Comparison of ENCODE assay signal across 23 cellular contexts in genomic region chr20:50238081-50238800, GRCh38. TPM values are rescaled to one million over a fixed set of nuclear protein-coding genes. Genes with fewer than 3 reads are reported as not detected.
DNase-seq lines count a peak whose midpoint lies in the region; ATAC-seq, FAIRE-seq and TF ChIP-seq lines count a peak whose summit lies in the region.
"Had no signal": no experiment of that assay in that cellular context is flagged by ENCODE, and none has a peak within 500 bp of the region (broad histone marks: within the 10 kb centered on the region; RNA-seq: fewer than 3 reads in every experiment).

No MANE protein-coding gene starts in this region.

- intact Hi-C loops in CD14-positive monocyte (cut with micrococcal nuclease): no loop called here

- H3K4me1 Mint-ChIP-seq in CD14-positive monocyte: peaks cover 38% of the 10 kb centered on the region
- peaks cover 7% of the 10 kb centered on the region for H3K4me1 Mint-ChIP-seq in activated T-helper 17 cell treated with anti-CD3 and anti-CD28 coated beads, Interleukin-2, amount 50 U/mL, for 72 hours
- H3K4me1 Mint-ChIP-seq: IgD-negative memory B cell had no signal

- DNase-seq in CD14-positive monocyte (ENCODE audit: low spot score): no peak
- peak; percentile 46 for DNase-seq in iPS-NIHi7 (ENCODE audit: extremely low spot score)
- DNase-seq in activated CD4-positive, CD25-positive, alpha-beta regulatory T cell treated with anti-CD3 and anti-CD28 coated beads, Interleukin-2, amount 50 U/mL, for 72 hours: no peak
- no peak for DNase-seq in NCI-H748 treated with DMSO at 0.1 percent for 48 hours (lab: John Stamatoyannopoulos, UW)
- DNase-seq in GM12891 (ENCODE audit: insufficient read length, low spot score): no peak
- no peak for DNase-seq in NCI-H2227 treated with DMSO at 0.1 percent for 48 hours (lab: John Stamatoyannopoulos, UW)
- DNase-seq: AML-193; GOT3; Kasumi-1; MM.1S; NCI-H1092; NCI-H1436 treated with DMSO at 0.1 percent for 48 hours; NCI-H2029; NCI-H446 treated with DMSO at 0.1 percent for 48 hours; NCI-H69; NK-92 treated with Interleukin-12 subunit alpha and Interleukin-12 subunit beta, amount 100 ng/mL, for 24 hours; RPMI8226; SJCRH30 had no signal

- no peak for FAIRE-seq in GM12891 (lab: Jason Lieb, UNC)
- FAIRE-seq: G401.6 had no signal

- peak overlapping the region in 6 of 7 donors; percentile 2 to 79 (median 38) for H3K27ac Mint-ChIP-seq in CD14-positive monocyte
- H3K27ac Mint-ChIP-seq in activated T-helper 17 cell treated with anti-CD3 and anti-CD28 coated beads, Interleukin-2, amount 50 U/mL, for 72 hours: peak overlapping the region; percentile 53
- H3K27ac Mint-ChIP-seq: T-helper 1 cell treated with Interleukin-12 subunit alpha and Interleukin-12 subunit beta and Interleukin-4 antibody, amounts not matched to agents 30 μg/mL and 1 μg/mL, for 36 hours had no signal

- TF ChIP-seq POLR2A in GM12891 (IDR thresholded peaks at IDR 0.05; ENCODE audit: low read depth, low read length): no peak

- H3K27me3 Mint-ChIP-seq in CD14-positive monocyte (ENCODE audit: low read depth in 3 of 3): peaks cover 5 to 6% (median 6%) of the 10 kb centered on the region in 3 donors
- H3K27me3 Mint-ChIP-seq in activated T-helper 17 cell treated with anti-CD3 and anti-CD28 coated beads, Interleukin-2, amount 50 U/mL, for 72 hours: peaks cover 10% of the 10 kb centered on the region

- H3K4me3 Mint-ChIP-seq in CD14-positive monocyte: peak overlapping the region; percentile 13 to 31
- H3K4me3 Mint-ChIP-seq in activated T-helper 17 cell treated with anti-CD3 and anti-CD28 coated beads, Interleukin-2, amount 50 U/mL, for 72 hours: no peak overlapping the region
- H3K4me3 Mint-ChIP-seq: T-helper 1 cell treated with Interleukin-12 subunit alpha and Interleukin-12 subunit beta and Interleukin-4 antibody, amounts not matched to agents 30 μg/mL and 1 μg/mL, for 36 hours had no signal

- TF ChIP-seq CTCF in CD14-positive monocyte (IDR thresholded peaks at IDR 0.05) (no peak), GM12873 (IDR thresholded peaks at IDR 0.05; ENCODE audit: insufficient read depth, low read depth, low read length, missing control alignments) (peak; percentile 18)

- no peak for ATAC-seq in activated T-helper 17 cell treated with anti-CD3 and anti-CD28 coated beads, Interleukin-2, amount 50 U/mL, for 72 hours (replicated peaks)

- H3K36me3 Mint-ChIP-seq in CD14-positive monocyte: no peaks in the 10 kb centered on the region
- no peaks in the 10 kb centered on the region for H3K36me3 Mint-ChIP-seq in activated T-helper 17 cell treated with anti-CD3 and anti-CD28 coated beads, Interleukin-2, amount 50 U/mL, for 72 hours (ENCODE audit: low read depth)
- H3K36me3 Mint-ChIP-seq: IgD-negative memory B cell had no signal

- peaks cover 0 to 3% (median 0%) of the 10 kb centered on the region in 7 donors for H3K9me3 Mint-ChIP-seq in CD14-positive monocyte
- no peaks in the 10 kb centered on the region for H3K9me3 Mint-ChIP-seq in activated T-helper 17 cell treated with anti-CD3 and anti-CD28 coated beads, Interleukin-2, amount 50 U/mL, for 72 hours
- H3K9me3 Mint-ChIP-seq: T-helper 1 cell treated with Interleukin-12 subunit alpha and Interleukin-12 subunit beta and Interleukin-4 antibody, amounts not matched to agents 30 μg/mL and 1 μg/mL, for 36 hours had no signal

TF ChIP-seq in GM12891, 5 proteins besides CTCF, POLR2A, EP300 and RAD21:
- TF ChIP-seq PAX5 (IDR thresholded peaks at IDR 0.05; ENCODE audit: insufficient read depth, low read length, severe bottlenecking) (no peak), POLR2AphosphoS5 (IDR thresholded peaks at IDR 0.05; ENCODE audit: low read depth, low read length) (no peak), POU2F2 (IDR thresholded peaks at IDR 0.05; ENCODE audit: low read depth, low read length) (no peak), SPI1 (IDR thresholded peaks at IDR 0.05; ENCODE audit: low read depth, low read length) (no peak), TAF1 (IDR thresholded peaks at IDR 0.05; ENCODE audit: low read depth, low read length) (no peak)

RNA-seq across cellular contexts. Expression of gene CEBPB, which starts 47.6 kb away (rescaled TPM):
- 10 to 100 TPM; 52.4 to 80.8 TPM for polyA plus RNA-seq in CD14-positive monocyte
- 10 to 100 TPM; 11.6 to 19.0 TPM for total RNA-seq in activated T-helper 17 cell treated with anti-CD3 and anti-CD28 coated beads, Interleukin-2, amount 50 U/mL, for 72 hours
- 0.60 TPM for polyA plus RNA-seq in GM12891 (2012; ENCODE audit: low read depth, missing spikeins)
